In genomic region chr22:37751449-37752188, GRCh38 we compare ENCODE assay signal across 14 cellular contexts. TPM values are rescaled to one million over a fixed set of nuclear protein-coding genes. Genes with fewer than 3 reads are reported as not detected.
DNase-seq lines count a peak whose midpoint lies in the region; ATAC-seq, FAIRE-seq and TF ChIP-seq lines count a peak whose summit lies in the region.
"Had no signal": no experiment of that assay in that cellular context is flagged by ENCODE, and none has a peak within 500 bp of the region (broad histone marks: within the 10 kb centered on the region; RNA-seq: fewer than 3 reads in every experiment).

No MANE protein-coding gene starts in this region.

- H3K9me3 Mint-ChIP-seq in progenitor cell of endocrine pancreas (ENCODE audit: low read depth) = no peaks in the 10 kb centered on the region
- no peaks in the 10 kb centered on the region for H3K9me3 Mint-ChIP-seq in activated T-helper 17 cell treated with anti-CD3 and anti-CD28 coated beads, Interleukin-2, amount 50 U/mL, for 72 hours
- H3K9me3 Mint-ChIP-seq: effector memory CD8-positive, alpha-beta T cell; stimulated activated naive CD8-positive, alpha-beta T cell treated with anti-CD3 and anti-CD28 coated beads, Interleukin-15, amount 100 ng/mL, for 72 hours had no signal

- H3K27ac ChIP-seq in A549 = peak overlapping the region; percentile 98 to 100

- POLR2A ChIA-PET in A549 (lab: Yijun Ruan, JAX) = interaction anchor here (1.5 to 2.1 kb wide), 2 partner anchors 53 to 94 kb away, joined by 4 to 6 read pairs; a partner anchor contains a TSS

- intact Hi-C loops in left ventricle myocardium superior (cut with micrococcal nuclease) = no loop called here

- no peak for FAIRE-seq in A549 (lab: Jason Lieb, UNC)

- ATAC-seq in A549 (peak; percentile 4 to 17; a peak in 4 of 6 replicates), left ventricle myocardium superior (peak; percentile 0), GM21737 (IDR thresholded peaks at IDR 0.05; ENCODE audit: unreplicated experiment) (no peak)
- no peak for ATAC-seq in activated T-helper 17 cell treated with anti-CD3 and anti-CD28 coated beads, Interleukin-2, amount 50 U/mL, for 72 hours (replicated peaks)
- ATAC-seq: effector memory CD8-positive, alpha-beta T cell; stimulated activated naive CD8-positive, alpha-beta T cell treated with anti-CD3 and anti-CD28 coated beads, Interleukin-15, amount 100 ng/mL, for 72 hours had no signal

- no peaks in the 10 kb centered on the region for H3K27me3 ChIP-seq in adipocyte (replicated peaks; ENCODE audit: control insufficient read depth, insufficient read depth, low read length)

- H3K4me2 ChIP-seq in A549 = peak overlapping the region; percentile 78

- TF ChIP-seq CTCF in A549 (IDR thresholded peaks at IDR 0.05) (no peak), progenitor cell of endocrine pancreas (IDR thresholded peaks at IDR 0.05; ENCODE audit: unreplicated experiment) (no peak)

- no peak for TF ChIP-seq EP300 in A549 (IDR thresholded peaks at IDR 0.05)

- peak in 1 of 2 experiments; percentile 41 for DNase-seq in A549 (ENCODE audit: low read depth in 1 of 2, low spot score in 1 of 2)
- no peak for DNase-seq in adipocyte (ENCODE audit: low read depth)
- DNase-seq in left ventricle myocardium superior = no peak
- no peak for DNase-seq in progenitor cell of endocrine pancreas (ENCODE audit: low spot score, unreplicated experiment)
- no peak for DNase-seq in HuH-7.5 (ENCODE audit: low spot score)
- no peak for DNase-seq in NOMO-1 treated with DMSO at 0.1 percent for 48 hours (lab: John Stamatoyannopoulos, UW; ENCODE audit: unreplicated experiment)
- DNase-seq: activated CD4-positive, CD25-positive, alpha-beta regulatory T cell; activated effector memory CD4-positive, alpha-beta T cell treated with Interleukin-2 at 50 U/mL for 16 hours; effector memory CD8-positive, alpha-beta T cell; GDM1; NCI-H187; stimulated activated naive CD8-positive, alpha-beta T cell treated with anti-CD3 and anti-CD28 coated beads, Interleukin-15, amount 100 ng/mL, for 72 hours had no signal

- no peaks in the 10 kb centered on the region for H3K27me3 Mint-ChIP-seq in progenitor cell of endocrine pancreas
- no peaks in the 10 kb centered on the region for H3K27me3 Mint-ChIP-seq in activated T-helper 17 cell treated with anti-CD3 and anti-CD28 coated beads, Interleukin-2, amount 50 U/mL, for 72 hours
- H3K27me3 Mint-ChIP-seq: effector memory CD8-positive, alpha-beta T cell; stimulated activated naive CD8-positive, alpha-beta T cell treated with anti-CD3 and anti-CD28 coated beads, Interleukin-15, amount 100 ng/mL, for 72 hours had no signal

- peaks cover 21% of the 10 kb centered on the region for H3K36me3 ChIP-seq in adipocyte (ENCODE audit: control insufficient read depth, insufficient read depth, low read length, severe bottlenecking)

- H3K9me3 ChIP-seq in A549 (no peaks in the 10 kb centered on the region), adipocyte (ENCODE audit: control insufficient read depth, low read length) (no peaks in the 10 kb centered on the region)

- H3K9ac ChIP-seq in adipocyte (ENCODE audit: low read length) = peak overlapping the region; percentile 66

- WGBS in A549 (ENCODE audit: missing lambda C conversion rate) = 43% methylated on average over 4 of the region's 11 CpGs

- H3K4me3 Mint-ChIP-seq in progenitor cell of endocrine pancreas (ENCODE audit: low read depth) = no peak overlapping the region
- H3K4me3 Mint-ChIP-seq in activated T-helper 17 cell treated with anti-CD3 and anti-CD28 coated beads, Interleukin-2, amount 50 U/mL, for 72 hours = no peak overlapping the region
- H3K4me3 Mint-ChIP-seq: effector memory CD8-positive, alpha-beta T cell; stimulated activated naive CD8-positive, alpha-beta T cell treated with anti-CD3 and anti-CD28 coated beads, Interleukin-15, amount 100 ng/mL, for 72 hours had no signal

- peaks cover 36% of the 10 kb centered on the region for H3K4me1 Mint-ChIP-seq in progenitor cell of endocrine pancreas (ENCODE audit: low read depth)
- peaks cover 5% of the 10 kb centered on the region for H3K4me1 Mint-ChIP-seq in activated T-helper 17 cell treated with anti-CD3 and anti-CD28 coated beads, Interleukin-2, amount 50 U/mL, for 72 hours

- peak overlapping the region; percentile 93 for H3K27ac Mint-ChIP-seq in progenitor cell of endocrine pancreas
- H3K27ac Mint-ChIP-seq in activated T-helper 17 cell treated with anti-CD3 and anti-CD28 coated beads, Interleukin-2, amount 50 U/mL, for 72 hours = no peak overlapping the region

- H3K36me3 Mint-ChIP-seq in progenitor cell of endocrine pancreas (ENCODE audit: insufficient read depth) = peaks cover 7% of the 10 kb centered on the region
- H3K36me3 Mint-ChIP-seq in activated T-helper 17 cell treated with anti-CD3 and anti-CD28 coated beads, Interleukin-2, amount 50 U/mL, for 72 hours (ENCODE audit: low read depth) = peaks cover 13% of the 10 kb centered on the region

- H3K4me1 ChIP-seq in A549 = peaks cover 69% of the 10 kb centered on the region
- peaks cover 72% of the 10 kb centered on the region for H3K4me1 ChIP-seq in adipocyte (ENCODE audit: control insufficient read depth, insufficient read depth, low read length)

- TF ChIP-seq RAD21 in A549 (conservative IDR thresholded peaks at IDR 0.05 in 1 of 2, IDR thresholded peaks at IDR 0.05 in 1 of 2) = no peak

- TF ChIP-seq POLR2A in A549 (IDR thresholded peaks at IDR 0.05; ENCODE audit: low read length) = no peak

- H3K4me3 ChIP-seq in A549 (0 out of 3 replicates have a peak overlapping the region, but pooled peaks have one; percentile 19), adipocyte (ENCODE audit: low read length) (peak overlapping the region; percentile 28)

- CTCF ChIA-PET in A549 (lab: Yijun Ruan, JAX) = interaction anchor here (0.6 to 1.8 kb wide), 7 partner anchors 14 to 154 kb away, joined by 3 to 5 read pairs (median 3); partner anchors contain the start of gene MICALL1

TF ChIP-seq in A549, 52 proteins besides CTCF, POLR2A, EP300 and RAD21:
- TF ChIP-seq HOXA7 (CRISPR knock-in tag; IDR thresholded peaks at IDR 0.05) = no peak
- no peak for TF ChIP-seq KDM5A (IDR thresholded peaks at IDR 0.05)

RNA-seq across cellular contexts. Expression of gene TRIOBP, which starts 54.8 kb away (rescaled TPM):
- polyA plus RNA-seq in A549 (2011; rRNA removed) (15.7 and 32.6 TPM in 2 replicates), A549 (2017; fragmentation: RNase III; extraction: RNeasy Plus Mini Kit Qiagen cat#74134 plus additional on column Dnase treatment) (25.5 to 29.5 TPM (median 26.0 TPM) in 3 replicates)
- polyA plus RNA-seq in A549 (2012; cell fraction: cytosol; rRNA removed) = 28.2 and 37.4 TPM in 2 replicates
- polyA plus RNA-seq in A549 (2012; cell fraction: nucleus; rRNA removed) = 37.0 and 39.3 TPM in 2 replicates
- 44.4 and 50.0 TPM in 2 replicates for polyA minus RNA-seq in A549 (2011; rRNA and poly(A)+ RNA removed)
- total RNA-seq in left ventricle myocardium superior (82.7 TPM), progenitor cell of endocrine pancreas (73.0 and 78.7 TPM in 2 replicates)
- 10 to 100 TPM; 28.2 to 36.9 TPM for total RNA-seq in activated T-helper 17 cell treated with anti-CD3 and anti-CD28 coated beads, Interleukin-2, amount 50 U/mL, for 72 hours

RNA-seq across cellular contexts. Expression of gene GCAT, which starts 56.1 kb away (rescaled TPM):
- polyA plus RNA-seq in A549 (2011; rRNA removed) = 1.2 and 1.3 TPM in 2 replicates
- 3.2 and 4.8 TPM in 2 replicates for polyA plus RNA-seq in A549 (2012; cell fraction: cytosol; rRNA removed)
- 5.1 and 6.7 TPM in 2 replicates for polyA plus RNA-seq in A549 (2012; cell fraction: nucleus; rRNA removed)
- 2.1 to 3.1 TPM (median 2.6 TPM) in 3 replicates for polyA plus RNA-seq in A549 (2017; fragmentation: RNase III; extraction: RNeasy Plus Mini Kit Qiagen cat#74134 plus additional on column Dnase treatment)
- 2.2 and 3.6 TPM in 2 replicates for polyA minus RNA-seq in A549 (2011; rRNA and poly(A)+ RNA removed)
- total RNA-seq in left ventricle myocardium superior = 42.0 TPM
- total RNA-seq in progenitor cell of endocrine pancreas = 20.2 and 28.1 TPM in 2 replicates
- total RNA-seq in activated T-helper 17 cell treated with anti-CD3 and anti-CD28 coated beads, Interleukin-2, amount 50 U/mL, for 72 hours = 1 to 10 TPM; 4.2 to 5.1 TPM

Comparison
In these comparisons a context has a peak if more than half of its experiments do, and no peak if none do; other contexts are left out.
1. ATAC-seq: peak in A549 (2 of 2) and left ventricle myocardium superior (single experiment); none in GM21737 (single experiment) and activated T-helper 17 cell treated with anti-CD3 and anti-CD28 coated beads, Interleukin-2, amount 50 U/mL, for 72 hours (single experiment).